2 cellular contexts compared by ENCODE assay signal in the genomic region with DNA sequence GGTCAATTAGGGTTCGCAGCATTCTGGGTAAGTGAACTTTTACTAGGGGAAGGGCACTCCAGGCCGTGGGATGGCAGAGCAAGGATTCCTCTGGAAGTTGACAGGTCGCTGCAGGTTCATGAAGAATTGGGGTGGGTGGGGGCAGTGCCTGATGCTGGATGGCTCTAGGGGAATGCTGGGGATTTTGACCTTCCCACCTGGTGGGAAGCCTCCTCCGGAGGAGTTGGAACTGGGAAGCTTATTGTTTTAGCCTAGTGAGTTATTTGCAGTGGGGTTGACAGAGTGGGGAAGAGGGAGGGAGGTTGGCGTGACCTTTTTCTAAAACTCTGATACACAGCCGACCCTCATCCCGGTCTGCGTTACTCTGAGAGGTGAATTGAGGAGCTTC.
A peak's percentile ranks its signal among the peaks of the same experiment; 100 is the strongest.
TF ChIP-seq lines count a peak whose summit lies in the region.

No MANE protein-coding gene starts in this region.

TF ChIP-seq in HEK293, 187 proteins besides CTCF, POLR2A, EP300 and RAD21 (continued from another document):
- TF ChIP-seq HOXA7 (CRISPR knock-in tag; IDR thresholded peaks at IDR 0.05; ENCODE audit: borderline replicate concordance) (no peak), ZBTB17 (tag by site-specific recombination; IDR thresholded peaks at IDR 0.05) (peak; percentile 53; the same call in 1 of the 2 replicates), ZBTB20 (tag by site-specific recombination; IDR thresholded peaks at IDR 0.05) (peak; percentile 18; the same call in 1 of the 2 replicates), ZNF600 (tag by site-specific recombination; IDR thresholded peaks at IDR 0.05) (0 out of 2 replicates have a peak, but pooled peaks have one; percentile 12), SP2 (tag by site-specific recombination; IDR thresholded peaks at IDR 0.05) (0 out of 2 replicates have a peak, but pooled peaks have one; percentile 27), BCL11A (tag by site-specific recombination; IDR thresholded peaks at IDR 0.05; ENCODE audit: low read depth) (no peak), ZFHX2 (tag by site-specific recombination; conservative IDR thresholded peaks at IDR 0.05) (peak; percentile 51), IKZF3 (tag by site-specific recombination; IDR thresholded peaks at IDR 0.05) (peak; percentile 47)
- TF ChIP-seq, protein P1, sequence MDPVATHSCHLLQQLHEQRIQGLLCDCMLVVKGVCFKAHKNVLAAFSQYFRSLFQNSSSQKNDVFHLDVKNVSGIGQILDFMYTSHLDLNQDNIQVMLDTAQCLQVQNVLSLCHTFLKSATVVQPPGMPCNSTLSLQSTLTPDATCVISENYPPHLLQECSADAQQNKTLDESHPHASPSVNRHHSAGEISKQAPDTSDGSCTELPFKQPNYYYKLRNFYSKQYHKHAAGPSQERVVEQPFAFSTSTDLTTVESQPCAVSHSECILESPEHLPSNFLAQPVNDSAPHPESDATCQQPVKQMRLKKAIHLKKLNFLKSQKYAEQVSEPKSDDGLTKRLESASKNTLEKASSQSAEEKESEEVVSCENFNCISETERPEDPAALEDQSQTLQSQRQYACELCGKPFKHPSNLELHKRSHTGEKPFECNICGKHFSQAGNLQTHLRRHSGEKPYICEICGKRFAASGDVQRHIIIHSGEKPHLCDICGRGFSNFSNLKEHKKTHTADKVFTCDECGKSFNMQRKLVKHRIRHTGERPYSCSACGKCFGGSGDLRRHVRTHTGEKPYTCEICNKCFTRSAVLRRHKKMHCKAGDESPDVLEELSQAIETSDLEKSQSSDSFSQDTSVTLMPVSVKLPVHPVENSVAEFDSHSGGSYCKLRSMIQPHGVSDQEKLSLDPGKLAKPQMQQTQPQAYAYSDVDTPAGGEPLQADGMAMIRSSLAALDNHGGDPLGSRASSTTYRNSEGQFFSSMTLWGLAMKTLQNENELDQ (tag by site-specific recombination; IDR thresholded peaks at IDR 0.05; ENCODE audit: low read depth): no peak

TF ChIP-seq in GM12891, 5 proteins besides CTCF, POLR2A, EP300 and RAD21 (continued from another document):
- no peak for TF ChIP-seq PAX5 (IDR thresholded peaks at IDR 0.05; ENCODE audit: insufficient read depth, low read length, severe bottlenecking)
- TF ChIP-seq TAF1 (IDR thresholded peaks at IDR 0.05; ENCODE audit: low read depth, low read length): no peak
- TF ChIP-seq POLR2AphosphoS5 (IDR thresholded peaks at IDR 0.05; ENCODE audit: low read depth, low read length): no peak
- no peak for TF ChIP-seq POU2F2 (IDR thresholded peaks at IDR 0.05; ENCODE audit: low read depth, low read length)
TF ChIP-seq in GM12891: peak in this region for 0.
